24 cellular contexts compared by ENCODE assay signal in the genomic region with DNA sequence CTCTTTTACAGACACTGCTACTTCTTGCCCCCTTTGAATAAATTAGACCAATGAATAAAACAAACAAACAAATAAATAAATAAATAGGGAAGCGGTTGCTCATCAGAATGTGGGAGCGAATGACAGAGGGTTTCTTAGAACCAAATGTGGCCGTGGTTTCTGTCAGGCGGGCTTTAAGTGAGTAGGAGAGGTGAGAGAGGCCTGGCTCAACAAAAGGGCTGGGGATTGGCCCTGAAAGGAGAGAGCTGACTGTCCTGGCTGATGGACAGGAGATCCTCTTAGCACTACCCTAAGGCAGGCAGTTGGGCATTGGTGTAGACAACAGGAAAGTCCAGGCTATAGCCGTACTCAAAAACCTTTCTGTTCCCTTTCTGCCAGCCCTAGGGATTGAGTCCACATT. TPM values are rescaled to one million over a fixed set of nuclear protein-coding genes. Genes with fewer than 3 reads are reported as not detected.
"Had no signal": no experiment of that assay in that cellular context is flagged by ENCODE, and none has a peak within 500 bp of the region (broad histone marks: within the 10 kb centered on the region; RNA-seq: fewer than 3 reads in every experiment).

No MANE protein-coding gene starts in this region.

- DNase-seq: activated CD4-positive, alpha-beta memory T cell treated with anti-CD3 and anti-CD28 coated beads for 36 hours; activated CD4-positive, alpha-beta T cell treated with anti-CD3 and anti-CD28 coated beads, Interleukin-2, amount 10 ng/mL, durations not matched to agents 7 days and 5 days; activated CD4-positive, CD25-positive, alpha-beta regulatory T cell; activated gamma-delta T cell; activated naive CD4-positive, alpha-beta T cell treated with anti-CD3 and anti-CD28 coated beads for 36 hours; activated T-cell treated with anti-CD3 and anti-CD28 coated beads, Interleukin-2, amount 50 U/mL, for 4 hours; amygdala; MG63; MV-4-11; NCI-H1092 treated with DMSO at 0.1 percent for 48 hours; NCI-H1436; NCI-H1694 treated with DMSO at 0.1 percent for 48 hours; NCI-H2081; NCI-H446; NCI-H524; PC-3; SIG-M5; T-helper 1 cell had no signal

- H3K27ac ChIP-seq: VCaP had no signal

- H3K27me3 ChIP-seq: MG63 had no signal

- H3K4me3 Mint-ChIP-seq: activated CD4-positive, alpha-beta memory T cell treated with anti-CD3 and anti-CD28 coated beads for 36 hours; activated CD4-positive, alpha-beta T cell treated with anti-CD3 and anti-CD28 coated beads, Interleukin-2, amount 10 ng/mL, durations not matched to agents 7 days and 5 days; activated naive CD4-positive, alpha-beta T cell treated with anti-CD3 and anti-CD28 coated beads for 36 hours; activated naive CD8-positive, alpha-beta T cell; activated T-cell treated with anti-CD3 and anti-CD28 coated beads, Interleukin-2, amount 50 U/mL, for 4 hours; activated T-helper 17 cell treated with anti-CD3 and anti-CD28 coated beads, Interleukin-2, amount 50 U/mL, for 72 hours; brain had no signal

- H3K27ac Mint-ChIP-seq: activated CD4-positive, alpha-beta memory T cell treated with anti-CD3 and anti-CD28 coated beads for 36 hours; activated CD4-positive, alpha-beta T cell treated with anti-CD3 and anti-CD28 coated beads, Interleukin-2, amount 10 ng/mL, durations not matched to agents 7 days and 5 days; activated naive CD4-positive, alpha-beta T cell treated with anti-CD3 and anti-CD28 coated beads for 36 hours; activated naive CD8-positive, alpha-beta T cell; activated T-helper 17 cell treated with anti-CD3 and anti-CD28 coated beads, Interleukin-2, amount 50 U/mL, for 72 hours; brain had no signal

- H3K9me3 ChIP-seq: MG63 had no signal

- H3K4me1 Mint-ChIP-seq: activated CD4-positive, alpha-beta T cell treated with anti-CD3 and anti-CD28 coated beads, Interleukin-2, amount 10 ng/mL, durations not matched to agents 7 days and 5 days; activated T-helper 17 cell treated with anti-CD3 and anti-CD28 coated beads, Interleukin-2, amount 50 U/mL, for 72 hours; brain had no signal

- H3K9me3 Mint-ChIP-seq: activated CD4-positive, alpha-beta memory T cell treated with anti-CD3 and anti-CD28 coated beads for 36 hours; activated CD4-positive, alpha-beta T cell treated with anti-CD3 and anti-CD28 coated beads, Interleukin-2, amount 10 ng/mL, durations not matched to agents 7 days and 5 days; activated naive CD4-positive, alpha-beta T cell treated with anti-CD3 and anti-CD28 coated beads for 36 hours; activated T-cell treated with anti-CD3 and anti-CD28 coated beads, Interleukin-2, amount 50 U/mL, for 4 hours; activated T-helper 17 cell treated with anti-CD3 and anti-CD28 coated beads, Interleukin-2, amount 50 U/mL, for 72 hours had no signal

- H3K4me3 ChIP-seq: MG63 had no signal

- H3K36me3 Mint-ChIP-seq: activated CD4-positive, alpha-beta memory T cell treated with anti-CD3 and anti-CD28 coated beads for 36 hours; activated naive CD8-positive, alpha-beta T cell; brain had no signal

- ATAC-seq: activated T-cell treated with anti-CD3 and anti-CD28 coated beads, Interleukin-2, amount 50 U/mL, for 4 hours; activated T-helper 17 cell treated with anti-CD3 and anti-CD28 coated beads, Interleukin-2, amount 50 U/mL, for 72 hours; PC-3 had no signal

- H3K27me3 Mint-ChIP-seq: brain had no signal

RNA-seq across cellular contexts. Expression of a gene that starts 6.6 kb away (rescaled TPM):
- total RNA-seq: activated CD4-positive, alpha-beta T cell treated with anti-CD3 and anti-CD28 coated beads, Interleukin-2, amount 10 ng/mL, durations not matched to agents 7 days and 5 days; activated naive CD4-positive, alpha-beta T cell treated with anti-CD3 and anti-CD28 coated beads for 36 hours; astrocyte; T-helper 2 cell treated with Interferon-gamma antibody and Interleukin-4, amounts not matched to agents 100 ng/mL and 5 ng/mL, for 36 hours had no signal
